1 cellular context compared by ENCODE assay signal in genomic region chr10:99329891-99330674, GRCh38.
A peak's percentile ranks its signal among the peaks of the same experiment; 100 is the strongest.
TF ChIP-seq lines count a peak whose summit lies in the region.

No MANE protein-coding gene starts in this region.

TF ChIP-seq in HepG2, 621 proteins besides CTCF, POLR2A, EP300 and RAD21 (continued from another document and continues in another):
- TF ChIP-seq ZBTB3 (CRISPR knock-in tag; IDR thresholded peaks at IDR 0.05; ENCODE audit: borderline replicate concordance, low read depth) (no peak), ZNF430 (CRISPR knock-in tag; IDR thresholded peaks at IDR 0.05) (no peak), RAD51 (IDR thresholded peaks at IDR 0.05; ENCODE audit: borderline replicate concordance) (no peak), HMGXB4 (CRISPR knock-in tag; IDR thresholded peaks at IDR 0.05; ENCODE audit: borderline replicate concordance in 1 of 2, low read depth in 1 of 2) (no peak; a peak in 1 of 4 replicates), KDM5B (CRISPR knock-in tag; IDR thresholded peaks at IDR 0.05; ENCODE audit: borderline replicate concordance) (0 out of 2 replicates have a peak, but pooled peaks have one; percentile 5), ZNF282 (IDR thresholded peaks at IDR 0.05; ENCODE audit: partially characterized antibody) (no peak), ZNF83 (CRISPR knock-in tag; IDR thresholded peaks at IDR 0.05; ENCODE audit: borderline replicate concordance) (no peak; the same call in 1 of the 2 replicates), ZNF609 (CRISPR knock-in tag; IDR thresholded peaks at IDR 0.05; ENCODE audit: borderline replicate concordance) (no peak), THAP11 (CRISPR knock-in tag; IDR thresholded peaks at IDR 0.05) (no peak), PTBP1 (IDR thresholded peaks at IDR 0.05; ENCODE audit: low read depth, low read length, poor library complexity, severe bottlenecking) (no peak), NKX3-1 (CRISPR knock-in tag; IDR thresholded peaks at IDR 0.05) (no peak), ZNF678 (CRISPR knock-in tag; IDR thresholded peaks at IDR 0.05) (no peak), HDAC2 (CRISPR knock-in tag; IDR thresholded peaks at IDR 0.05) (no peak), TFE3 (CRISPR knock-in tag; IDR thresholded peaks at IDR 0.05) (no peak), THAP9 (CRISPR knock-in tag; IDR thresholded peaks at IDR 0.05; ENCODE audit: borderline replicate concordance) (no peak; the same call in 1 of the 2 replicates), FOSL1 (CRISPR knock-in tag; IDR thresholded peaks at IDR 0.05; ENCODE audit: borderline replicate concordance) (no peak), GATAD1 (CRISPR knock-in tag; IDR thresholded peaks at IDR 0.05) (no peak), SP2 (CRISPR knock-in tag; IDR thresholded peaks at IDR 0.05) (0 out of 2 replicates have a peak, but pooled peaks have one; percentile 28), POLR2G (IDR thresholded peaks at IDR 0.05; ENCODE audit: low read depth, low read length) (no peak), ZNF382 (CRISPR knock-in tag; IDR thresholded peaks at IDR 0.05; ENCODE audit: borderline replicate concordance) (no peak), ELF4 (CRISPR knock-in tag; IDR thresholded peaks at IDR 0.05; ENCODE audit: borderline replicate concordance) (no peak), KDM4B (CRISPR knock-in tag; IDR thresholded peaks at IDR 0.05) (no peak), DNMT1 (CRISPR knock-in tag; IDR thresholded peaks at IDR 0.05) (no peak), ZBTB38 (CRISPR knock-in tag; IDR thresholded peaks at IDR 0.05) (peak; percentile 84), ZNF563 (CRISPR knock-in tag; IDR thresholded peaks at IDR 0.05) (0 out of 2 replicates have a peak, but pooled peaks have one; percentile 8), CREB1 (IDR thresholded peaks at IDR 0.05) (no peak), CREB1 (CRISPR knock-in tag; IDR thresholded peaks at IDR 0.05) (no peak), CEBPG (CRISPR knock-in tag; IDR thresholded peaks at IDR 0.05) (no peak), ZNF724P (CRISPR knock-in tag; IDR thresholded peaks at IDR 0.05; ENCODE audit: borderline replicate concordance) (no peak), ZNF124 (CRISPR knock-in tag; IDR thresholded peaks at IDR 0.05) (no peak), CENPX (CRISPR knock-in tag; IDR thresholded peaks at IDR 0.05) (no peak), BCL6 (CRISPR knock-in tag; IDR thresholded peaks at IDR 0.05) (no peak)
- TF ChIP-seq, protein P1, sequence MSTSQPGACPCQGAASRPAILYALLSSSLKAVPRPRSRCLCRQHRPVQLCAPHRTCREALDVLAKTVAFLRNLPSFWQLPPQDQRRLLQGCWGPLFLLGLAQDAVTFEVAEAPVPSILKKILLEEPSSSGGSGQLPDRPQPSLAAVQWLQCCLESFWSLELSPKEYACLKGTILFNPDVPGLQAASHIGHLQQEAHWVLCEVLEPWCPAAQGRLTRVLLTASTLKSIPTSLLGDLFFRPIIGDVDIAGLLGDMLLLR (CRISPR knock-in tag; IDR thresholded peaks at IDR 0.05), result no peak
- TF ChIP-seq, protein P2, sequence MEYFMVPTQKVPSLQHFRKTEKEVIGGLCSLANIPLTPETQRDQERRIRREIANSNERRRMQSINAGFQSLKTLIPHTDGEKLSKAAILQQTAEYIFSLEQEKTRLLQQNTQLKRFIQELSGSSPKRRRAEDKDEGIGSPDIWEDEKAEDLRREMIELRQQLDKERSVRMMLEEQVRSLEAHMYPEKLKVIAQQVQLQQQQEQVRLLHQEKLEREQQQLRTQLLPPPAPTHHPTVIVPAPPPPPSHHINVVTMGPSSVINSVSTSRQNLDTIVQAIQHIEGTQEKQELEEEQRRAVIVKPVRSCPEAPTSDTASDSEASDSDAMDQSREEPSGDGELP (IDR thresholded peaks at IDR 0.05; ENCODE audit: borderline replicate concordance, low read depth), result no peak
- TF ChIP-seq, protein P3, sequence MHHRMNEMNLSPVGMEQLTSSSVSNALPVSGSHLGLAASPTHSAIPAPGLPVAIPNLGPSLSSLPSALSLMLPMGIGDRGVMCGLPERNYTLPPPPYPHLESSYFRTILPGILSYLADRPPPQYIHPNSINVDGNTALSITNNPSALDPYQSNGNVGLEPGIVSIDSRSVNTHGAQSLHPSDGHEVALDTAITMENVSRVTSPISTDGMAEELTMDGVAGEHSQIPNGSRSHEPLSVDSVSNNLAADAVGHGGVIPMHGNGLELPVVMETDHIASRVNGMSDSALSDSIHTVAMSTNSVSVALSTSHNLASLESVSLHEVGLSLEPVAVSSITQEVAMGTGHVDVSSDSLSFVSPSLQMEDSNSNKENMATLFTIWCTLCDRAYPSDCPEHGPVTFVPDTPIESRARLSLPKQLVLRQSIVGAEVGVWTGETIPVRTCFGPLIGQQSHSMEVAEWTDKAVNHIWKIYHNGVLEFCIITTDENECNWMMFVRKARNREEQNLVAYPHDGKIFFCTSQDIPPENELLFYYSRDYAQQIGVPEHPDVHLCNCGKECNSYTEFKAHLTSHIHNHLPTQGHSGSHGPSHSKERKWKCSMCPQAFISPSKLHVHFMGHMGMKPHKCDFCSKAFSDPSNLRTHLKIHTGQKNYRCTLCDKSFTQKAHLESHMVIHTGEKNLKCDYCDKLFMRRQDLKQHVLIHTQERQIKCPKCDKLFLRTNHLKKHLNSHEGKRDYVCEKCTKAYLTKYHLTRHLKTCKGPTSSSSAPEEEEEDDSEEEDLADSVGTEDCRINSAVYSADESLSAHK (CRISPR knock-in tag; IDR thresholded peaks at IDR 0.05; ENCODE audit: borderline replicate concordance), result no peak
- TF ChIP-seq, protein P4, sequence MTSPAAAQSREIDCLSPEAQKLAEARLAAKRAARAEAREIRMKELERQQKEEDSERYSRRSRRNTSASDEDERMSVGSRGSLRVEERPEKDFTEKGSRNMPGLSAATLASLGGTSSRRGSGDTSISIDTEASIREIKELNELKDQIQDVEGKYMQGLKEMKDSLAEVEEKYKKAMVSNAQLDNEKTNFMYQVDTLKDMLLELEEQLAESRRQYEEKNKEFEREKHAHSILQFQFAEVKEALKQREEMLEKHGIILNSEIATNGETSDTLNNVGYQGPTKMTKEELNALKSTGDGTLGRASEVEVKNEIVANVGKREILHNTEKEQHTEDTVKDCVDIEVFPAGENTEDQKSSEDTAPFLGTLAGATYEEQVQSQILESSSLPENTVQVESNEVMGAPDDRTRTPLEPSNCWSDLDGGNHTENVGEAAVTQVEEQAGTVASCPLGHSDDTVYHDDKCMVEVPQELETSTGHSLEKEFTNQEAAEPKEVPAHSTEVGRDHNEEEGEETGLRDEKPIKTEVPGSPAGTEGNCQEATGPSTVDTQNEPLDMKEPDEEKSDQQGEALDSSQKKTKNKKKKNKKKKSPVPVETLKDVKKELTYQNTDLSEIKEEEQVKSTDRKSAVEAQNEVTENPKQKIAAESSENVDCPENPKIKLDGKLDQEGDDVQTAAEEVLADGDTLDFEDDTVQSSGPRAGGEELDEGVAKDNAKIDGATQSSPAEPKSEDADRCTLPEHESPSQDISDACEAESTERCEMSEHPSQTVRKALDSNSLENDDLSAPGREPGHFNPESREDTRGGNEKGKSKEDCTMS (CRISPR knock-in tag; conservative IDR thresholded peaks at IDR 0.05), result no peak
- TF ChIP-seq, protein P5, sequence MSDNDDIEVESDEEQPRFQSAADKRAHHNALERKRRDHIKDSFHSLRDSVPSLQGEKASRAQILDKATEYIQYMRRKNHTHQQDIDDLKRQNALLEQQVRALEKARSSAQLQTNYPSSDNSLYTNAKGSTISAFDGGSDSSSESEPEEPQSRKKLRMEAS (IDR thresholded peaks at IDR 0.05), result peak; percentile 51; the same call in 1 of the 2 replicates
- TF ChIP-seq, protein P6, sequence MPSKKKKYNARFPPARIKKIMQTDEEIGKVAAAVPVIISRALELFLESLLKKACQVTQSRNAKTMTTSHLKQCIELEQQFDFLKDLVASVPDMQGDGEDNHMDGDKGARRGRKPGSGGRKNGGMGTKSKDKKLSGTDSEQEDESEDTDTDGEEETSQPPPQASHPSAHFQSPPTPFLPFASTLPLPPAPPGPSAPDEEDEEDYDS (CRISPR knock-in tag; IDR thresholded peaks at IDR 0.05), result no peak
- TF ChIP-seq, protein P7, sequence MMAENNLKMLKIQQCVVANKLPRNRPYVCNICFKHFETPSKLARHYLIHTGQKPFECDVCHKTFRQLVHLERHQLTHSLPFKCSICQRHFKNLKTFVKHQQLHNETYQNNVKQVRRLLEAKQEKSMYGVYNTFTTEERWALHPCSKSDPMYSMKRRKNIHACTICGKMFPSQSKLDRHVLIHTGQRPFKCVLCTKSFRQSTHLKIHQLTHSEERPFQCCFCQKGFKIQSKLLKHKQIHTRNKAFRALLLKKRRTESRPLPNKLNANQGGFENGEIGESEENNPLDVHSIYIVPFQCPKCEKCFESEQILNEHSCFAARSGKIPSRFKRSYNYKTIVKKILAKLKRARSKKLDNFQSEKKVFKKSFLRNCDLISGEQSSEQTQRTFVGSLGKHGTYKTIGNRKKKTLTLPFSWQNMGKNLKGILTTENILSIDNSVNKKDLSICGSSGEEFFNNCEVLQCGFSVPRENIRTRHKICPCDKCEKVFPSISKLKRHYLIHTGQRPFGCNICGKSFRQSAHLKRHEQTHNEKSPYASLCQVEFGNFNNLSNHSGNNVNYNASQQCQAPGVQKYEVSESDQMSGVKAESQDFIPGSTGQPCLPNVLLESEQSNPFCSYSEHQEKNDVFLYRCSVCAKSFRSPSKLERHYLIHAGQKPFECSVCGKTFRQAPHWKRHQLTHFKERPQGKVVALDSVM (CRISPR knock-in tag; IDR thresholded peaks at IDR 0.05), result no peak
